In genomic region chr19:33879818-33880575, GRCh38 we compare ENCODE assay signal across 13 cellular contexts.
DNase-seq lines count a peak whose midpoint lies in the region; ATAC-seq and TF ChIP-seq lines count a peak whose summit lies in the region.
"Had no signal": no experiment of that assay in that cellular context is flagged by ENCODE, and none has a peak within 500 bp of the region (broad histone marks: within the 10 kb centered on the region; RNA-seq: fewer than 3 reads in every experiment).

No MANE protein-coding gene starts in this region.

- no peak overlapping the region for H3K14ac ChIP-seq in IMR-90 (replicated peaks; ENCODE audit: low read depth, low read length)

- no peak overlapping the region for H4K5ac ChIP-seq in IMR-90 (ENCODE audit: low read depth, low read length)

- H3K4me2 ChIP-seq in IMR-90 (ENCODE audit: low read depth, low read length) = no peak overlapping the region
- no peak overlapping the region for H3K4me2 ChIP-seq in smooth muscle cell

- no peak overlapping the region for H2BK120ac ChIP-seq in IMR-90 (ENCODE audit: low read depth, low read length)

- H3K18ac ChIP-seq in IMR-90 (ENCODE audit: low read depth, low read length) = no peak overlapping the region

- H3K9ac ChIP-seq in IMR-90 (ENCODE audit: low read depth, low read length) = no peak overlapping the region
- no peak overlapping the region for H3K9ac ChIP-seq in smooth muscle cell (ENCODE audit: low read depth)
- no peak overlapping the region for H3K9ac ChIP-seq in colonic mucosa (ENCODE audit: low read depth in 2 of 2, low read length in 2 of 2)

- no peaks in the 10 kb centered on the region for H3K36me3 ChIP-seq in IMR-90 (ENCODE audit: control insufficient read depth, insufficient read depth, low read length)
- no peaks in the 10 kb centered on the region for H3K36me3 ChIP-seq in right lobe of liver
- no peaks in the 10 kb centered on the region for H3K36me3 ChIP-seq in smooth muscle cell (ENCODE audit: low read depth)
- no peaks in the 10 kb centered on the region for H3K36me3 ChIP-seq in colonic mucosa
- H3K36me3 ChIP-seq: prostate gland had no signal

- DNase-seq in IMR-90 = no peak
- DNase-seq in dermis blood vessel endothelial cell = peak; percentile 25
- peak; percentile 35 to 86 (median 85) for DNase-seq in right lobe of liver
- no peak for DNase-seq in smooth muscle cell (lab: John Stamatoyannopoulos, UW; ENCODE audit: unreplicated experiment)
- no peak for DNase-seq in T-helper 1 cell
- no peak for DNase-seq in DMS53 (lab: John Stamatoyannopoulos, UW)
- DNase-seq in colonic mucosa = no peak
- DNase-seq: activated CD4-positive, alpha-beta T cell treated with anti-CD3 and anti-CD28 coated beads for 1 hour; activated T-cell treated with anti-CD3 and anti-CD28 coated beads, Interleukin-2, amount 50 U/mL, for 4 hours; CD4-positive, CD25-positive, alpha-beta regulatory T cell; NCI-H187 had no signal

- in situ Hi-C loops in IMR-90 (cut with MboI; ENCODE audit: low sequenced_read_pairs) = no loop called here

- CTCF ChIA-PET in IMR-90 (lab: Yijun Ruan, JAX) = no interaction called here

- no peak overlapping the region for H4K91ac ChIP-seq in IMR-90 (ENCODE audit: insufficient read depth, low read depth, low read length)

- H3K9me3 ChIP-seq in IMR-90 (ENCODE audit: control insufficient read depth, insufficient read depth, low read length) = no peaks in the 10 kb centered on the region
- H3K9me3 ChIP-seq in right lobe of liver = no peaks in the 10 kb centered on the region
- no peaks in the 10 kb centered on the region for H3K9me3 ChIP-seq in smooth muscle cell (replicated peaks; ENCODE audit: low read depth)
- H3K9me3 ChIP-seq in colonic mucosa = no peaks in the 10 kb centered on the region
- H3K9me3 ChIP-seq: prostate gland had no signal

- peaks cover 5% of the 10 kb centered on the region for H3K27me3 ChIP-seq in IMR-90 (ENCODE audit: control insufficient read depth, insufficient read depth, low read length)
- H3K27me3 ChIP-seq in right lobe of liver = no peaks in the 10 kb centered on the region
- H3K27me3 ChIP-seq in smooth muscle cell (ENCODE audit: low read depth) = no peaks in the 10 kb centered on the region
- no peaks in the 10 kb centered on the region for H3K27me3 ChIP-seq in colonic mucosa

- H2BK20ac ChIP-seq in IMR-90 (ENCODE audit: low read depth, low read length) = no peak overlapping the region

- TF ChIP-seq POLR2A in IMR-90 (IDR thresholded peaks at IDR 0.05; ENCODE audit: low read depth, low read length) (no peak), right lobe of liver (IDR thresholded peaks at IDR 0.05) (no peak), GM18505 (IDR thresholded peaks at IDR 0.05; ENCODE audit: borderline replicate concordance, extremely low read depth, insufficient read depth, insufficient read length) (no peak)

- peak overlapping the region; percentile 5 for H2AK9ac ChIP-seq in IMR-90 (replicated peaks; ENCODE audit: low read depth, low read length, poor library complexity)

- no peaks in the 10 kb centered on the region for H3K9me1 ChIP-seq in IMR-90 (ENCODE audit: insufficient read depth, low read length)

- no peak overlapping the region for H2BK5ac ChIP-seq in IMR-90 (ENCODE audit: low read depth, low read length, poor library complexity, severe bottlenecking)

- H3K4me3 ChIP-seq in IMR-90 (ENCODE audit: insufficient read depth, low read depth, low read length) (no peak overlapping the region), right lobe of liver (no peak overlapping the region), smooth muscle cell (no peak overlapping the region), colonic mucosa (no peak overlapping the region)
- H3K4me3 ChIP-seq: prostate gland had no signal

- 24% methylated on average over 9 of the region's 15 CpGs; no CpG with 5 or more reads in 1 of the 2 experiments for WGBS in IMR-90 (ENCODE audit: extremely low coverage in 2 of 2, insufficient read length in 1 of 2), 2 experiments
- 37% methylated on average over 14 of the region's 15 CpGs for WGBS in right lobe of liver (ENCODE audit: insufficient coverage, low coverage, low lambda C conversion rate, missing lambda C conversion rate)
- 69% methylated on average over 14 of the region's 15 CpGs for WGBS in smooth muscle cell (ENCODE audit: low lambda C conversion rate)

- no peaks in the 10 kb centered on the region for H3K4me1 ChIP-seq in IMR-90 (ENCODE audit: control insufficient read depth, insufficient read depth, low read length)
- H3K4me1 ChIP-seq in right lobe of liver = peaks cover 0 to 21% (median 4%) of the 10 kb centered on the region in 4 donors
- H3K4me1 ChIP-seq in smooth muscle cell (ENCODE audit: low read depth) = peaks cover 8% of the 10 kb centered on the region
- H3K4me1 ChIP-seq in colonic mucosa = no peaks in the 10 kb centered on the region

- no peak for TF ChIP-seq CTCF in IMR-90 (conservative IDR thresholded peaks at IDR 0.05; ENCODE audit: low read depth, low read length)
- no peak for TF ChIP-seq CTCF in right lobe of liver (IDR thresholded peaks at IDR 0.05)
- no peak for TF ChIP-seq CTCF in smooth muscle cell (IDR thresholded peaks at IDR 0.05; ENCODE audit: borderline replicate concordance, insufficient read depth, poor library complexity, severe bottlenecking)
- TF ChIP-seq CTCF in colonic mucosa (IDR thresholded peaks at IDR 0.05) = no peak

- no peak overlapping the region for H2BK15ac ChIP-seq in IMR-90 (ENCODE audit: low read depth, low read length)

- no peaks in the 10 kb centered on the region for H3F3A ChIP-seq in smooth muscle cell (ENCODE audit: low read depth)

- no peak overlapping the region for H4K8ac ChIP-seq in IMR-90 (ENCODE audit: low read depth in 2 of 2, low read length in 2 of 2)

- no peak overlapping the region for H3K56ac ChIP-seq in IMR-90 (ENCODE audit: extremely low read depth, insufficient read depth, low read length)

- H2AFZ ChIP-seq in IMR-90 (replicated peaks; ENCODE audit: low read length, poor library complexity) = no peak overlapping the region
- peak overlapping the region; percentile 36 for H2AFZ ChIP-seq in smooth muscle cell (ENCODE audit: low read depth)

- no peak overlapping the region for H3K23ac ChIP-seq in IMR-90 (ENCODE audit: low read depth, low read length)

- H4K20me1 ChIP-seq in IMR-90 (ENCODE audit: insufficient read depth, low read length) (no peaks in the 10 kb centered on the region), smooth muscle cell (ENCODE audit: low read depth) (no peaks in the 10 kb centered on the region)

- TF ChIP-seq RAD21 in IMR-90 (IDR thresholded peaks at IDR 0.05; ENCODE audit: low read length) = no peak

- dilution Hi-C loops in IMR-90 (cut with HindIII; ENCODE audit: low sequenced_read_pairs, unreplicated experiment) = no loop called here

- H3K4ac ChIP-seq in IMR-90 (ENCODE audit: low read depth, low read length) = no peak overlapping the region

- intact Hi-C loops in IMR-90 (cut with micrococcal nuclease) (no loop called here), right lobe of liver (cut with DNase I) (no loop called here), colonic mucosa (cut with DNase I) (no loop called here)

- POLR2A ChIA-PET in IMR-90 (lab: Charles Lee; ENCODE audit: unreplicated experiment) = no interaction called here

- no peaks in the 10 kb centered on the region for H3K79me1 ChIP-seq in IMR-90 (ENCODE audit: low read depth in 1 of 2, low read length in 2 of 2)

- ATAC-seq in IMR-90 (ENCODE audit: low read depth) (no peak), right lobe of liver (peak; percentile 64 to 88 (median 71)), GM18505 (IDR thresholded peaks at IDR 0.05; ENCODE audit: unreplicated experiment) (no peak)
- ATAC-seq: activated T-cell treated with anti-CD3 and anti-CD28 coated beads, Interleukin-2, amount 50 U/mL, for 4 hours had no signal

- H3K27ac ChIP-seq in IMR-90 (ENCODE audit: insufficient read depth, low read length) (no peak overlapping the region), right lobe of liver (peak overlapping the region; percentile 15 to 41 (median 32)), smooth muscle cell (ENCODE audit: low read depth) (no peak overlapping the region), colonic mucosa (no peak overlapping the region)
- H3K27ac ChIP-seq: prostate gland had no signal

- H3K79me2 ChIP-seq in smooth muscle cell (ENCODE audit: low read depth) = no peaks in the 10 kb centered on the region

- no peak overlapping the region for H2AK5ac ChIP-seq in IMR-90 (ENCODE audit: low read depth, low read length)

- no TSS peak for BruUV-seq in IMR-90 (replicated peaks; lab: Mats Ljungman, UMichigan)

TF ChIP-seq in IMR-90, 13 proteins besides CTCF, POLR2A, EP300 and RAD21 (continues in another document):
- TF ChIP-seq MXI1 (IDR thresholded peaks at IDR 0.05; ENCODE audit: borderline replicate concordance, low read depth, low read length) (no peak), MAFK (IDR thresholded peaks at IDR 0.05; ENCODE audit: low read depth, low read length) (no peak), CHD1 (IDR thresholded peaks at IDR 0.05; ENCODE audit: low read depth, low read length) (no peak), RFX5 (IDR thresholded peaks at IDR 0.05; ENCODE audit: low read depth, low read length) (no peak), SMC3 (IDR thresholded peaks at IDR 0.05; ENCODE audit: low read depth, low read length) (no peak), USF2 (IDR thresholded peaks at IDR 0.05; ENCODE audit: low read depth, low read length) (no peak), CEBPB (IDR thresholded peaks at IDR 0.05; ENCODE audit: low read depth, low read length) (no peak), ELK1 (IDR thresholded peaks at IDR 0.05; ENCODE audit: borderline replicate concordance, low read depth, low read length) (no peak), NFE2L2 (IDR thresholded peaks at IDR 0.05; ENCODE audit: low read depth, low read length) (no peak), FOS (IDR thresholded peaks at IDR 0.05; ENCODE audit: low read depth, low read length) (no peak), MAZ (IDR thresholded peaks at IDR 0.05; ENCODE audit: borderline replicate concordance, low read depth, low read length) (no peak), RCOR1 (IDR thresholded peaks at IDR 0.05; ENCODE audit: insufficient replicate concordance, low read length) (no peak)

Comparison
In these comparisons a context has a peak if more than half of its experiments do, and no peak if none do; other contexts are left out.
1. ATAC-seq: peak in right lobe of liver (4 of 4); none in IMR-90 (single experiment) and GM18505 (single experiment).
2. DNase-seq: peak in dermis blood vessel endothelial cell (single experiment) and right lobe of liver (3 of 3); none in IMR-90 (single experiment), smooth muscle cell (single experiment), T-helper 1 cell (0 of 5), DMS53 (single experiment) and colonic mucosa (single experiment).
3. H3K27ac ChIP-seq: peak in right lobe of liver (3 of 3); none in IMR-90 (single experiment), smooth muscle cell (single experiment) and colonic mucosa (single experiment).